8 cellular contexts compared by ENCODE assay signal in genomic region chr19:13234518-13234917, GRCh38.
A peak's percentile ranks its signal among the peaks of the same experiment; 100 is the strongest.
DNase-seq lines count a peak whose midpoint lies in the region; ATAC-seq and TF ChIP-seq lines count a peak whose summit lies in the region.

No MANE protein-coding gene starts in this region.

- intact Hi-C loops in A673 (cut with micrococcal nuclease; ENCODE audit: unreplicated experiment), result no loop called here
- intact Hi-C loops in right lobe of liver (cut with DNase I), result no loop called here

- no peaks in the 10 kb centered on the region for H3K9me3 ChIP-seq in A673 (ENCODE audit: low read depth, low read length, poor library complexity, severe bottlenecking)
- no peaks in the 10 kb centered on the region for H3K9me3 ChIP-seq in HAP-1
- H3K9me3 ChIP-seq in right lobe of liver, result no peaks in the 10 kb centered on the region

- peaks cover 7% of the 10 kb centered on the region for H3K27me3 Mint-ChIP-seq in activated naive CD8-positive, alpha-beta T cell treated with anti-CD3 and anti-CD28 coated beads, Interleukin-2, amount 50 U/mL, for 24 hours

- BruUV-seq in A673 (replicated peaks; lab: Mats Ljungman, UMichigan), result no TSS peak

- H3K27me3 ChIP-seq in A673 (replicated peaks; ENCODE audit: insufficient read depth, low read depth, low read length, poor library complexity) (no peaks in the 10 kb centered on the region), HAP-1 (ENCODE audit: low read depth) (no peaks in the 10 kb centered on the region), right lobe of liver (no peaks in the 10 kb centered on the region)

- peaks cover 5% of the 10 kb centered on the region for H3K4me1 ChIP-seq in A673 (ENCODE audit: insufficient read depth, low read length, poor library complexity, severe bottlenecking)
- H3K4me1 ChIP-seq in HAP-1, result 0 out of 2 replicates have a peak, but pooled peaks cover 3% of the 10 kb centered on the region
- no peaks in the 10 kb centered on the region for H3K4me1 ChIP-seq in right lobe of liver

- peaks cover 14% of the 10 kb centered on the region for H3K4me1 Mint-ChIP-seq in activated naive CD8-positive, alpha-beta T cell treated with anti-CD3 and anti-CD28 coated beads, Interleukin-2, amount 50 U/mL, for 24 hours

- WGBS in right lobe of liver (ENCODE audit: insufficient coverage, low coverage, low lambda C conversion rate, missing lambda C conversion rate), result 7% methylated on average over 13 of the region's 13 CpGs

- CTCF ChIA-PET in A673 (lab: Charles Lee), result interaction anchor here (0.7 kb wide), 1 partner anchor 71 kb away, joined by 3 read pairs; no protein-coding TSS in a partner anchor

- POLR2A ChIA-PET in A673 (lab: Charles Lee; ENCODE audit: low non-redundant PET), result no interaction called here

- in situ Hi-C loops in HAP-1 (cut with MboI; ENCODE audit: low sequenced_read_pairs), result no loop called here

- H3K9me3 Mint-ChIP-seq in activated naive CD8-positive, alpha-beta T cell treated with anti-CD3 and anti-CD28 coated beads, Interleukin-2, amount 50 U/mL, for 24 hours, result peaks cover 7% of the 10 kb centered on the region

- no peak for TF ChIP-seq POLR2A in right lobe of liver (IDR thresholded peaks at IDR 0.05)

- no peaks in the 10 kb centered on the region for H3K36me3 ChIP-seq in A673 (ENCODE audit: insufficient read depth, low read length, poor library complexity, severe bottlenecking)
- H3K36me3 ChIP-seq in HAP-1 (replicated peaks), result no peaks in the 10 kb centered on the region
- no peaks in the 10 kb centered on the region for H3K36me3 ChIP-seq in right lobe of liver

- peak overlapping the region; percentile 45 for H3K4me3 Mint-ChIP-seq in activated naive CD8-positive, alpha-beta T cell treated with anti-CD3 and anti-CD28 coated beads, Interleukin-2, amount 50 U/mL, for 24 hours

- peak; percentile 73 for ATAC-seq in activated naive CD8-positive, alpha-beta T cell treated with anti-CD3 and anti-CD28 coated beads, Interleukin-2, amount 50 U/mL, for 24 hours
- ATAC-seq in right lobe of liver (peak; percentile 79 to 91 (median 86)), HG02759 (IDR thresholded peaks at IDR 0.05; ENCODE audit: unreplicated experiment) (no peak)

- no peak overlapping the region for H3K27ac ChIP-seq in A673 (ENCODE audit: low read depth, low read length, poor library complexity, severe bottlenecking)
- no peak overlapping the region for H3K27ac ChIP-seq in right lobe of liver

- TF ChIP-seq CTCF in A673 (conservative IDR thresholded peaks at IDR 0.05; ENCODE audit: low read depth, low read length) (peak; percentile 92), right lobe of liver (IDR thresholded peaks at IDR 0.05) (peak; percentile 61 to 77 (median 73))

- H3K36me3 Mint-ChIP-seq in activated naive CD8-positive, alpha-beta T cell treated with anti-CD3 and anti-CD28 coated beads, Interleukin-2, amount 50 U/mL, for 24 hours (ENCODE audit: low read depth), result peaks cover 2% of the 10 kb centered on the region

- H3K27ac Mint-ChIP-seq in activated naive CD8-positive, alpha-beta T cell treated with anti-CD3 and anti-CD28 coated beads, Interleukin-2, amount 50 U/mL, for 24 hours, result peak overlapping the region; percentile 67

- peak; percentile 87 for DNase-seq in A673 (ENCODE audit: low spot score)
- DNase-seq in HAP-1 (ENCODE audit: low spot score in 2 of 2), result peak; percentile 74 to 89
- peak; percentile 10 for DNase-seq in T follicular helper cell (ENCODE audit: low read depth)
- DNase-seq in activated naive CD8-positive, alpha-beta T cell treated with anti-CD3 and anti-CD28 coated beads, Interleukin-2, amount 50 U/mL, for 24 hours, result peak; percentile 73
- DNase-seq in right lobe of liver, result peak; percentile 63 to 65 (median 63)
- DNase-seq in stimulated activated naive CD4-positive, alpha-beta T cell (lab: John Stamatoyannopoulos, UW), result peak; percentile 10 to 73 (median 29)
- DNase-seq in NCI-H526 treated with DMSO at 0.1 percent for 48 hours (lab: John Stamatoyannopoulos, UW), result no peak

- H3K4me3 ChIP-seq in A673 (ENCODE audit: low read depth, low read length, poor library complexity, severe bottlenecking) (no peak overlapping the region), HAP-1 (no peak overlapping the region), right lobe of liver (no peak overlapping the region)
